ENCODE assay signal across 29 cellular contexts in genomic region chr7:28293529-28293835, GRCh38.
DNase-seq lines count a peak whose midpoint lies in the region; TF ChIP-seq lines count a peak whose summit lies in the region.
"Had no signal": no experiment of that assay in that cellular context is flagged by ENCODE, and none has a peak within 500 bp of the region (broad histone marks: within the 10 kb centered on the region; RNA-seq: fewer than 3 reads in every experiment).

No MANE protein-coding gene starts in this region.

- H2AFZ ChIP-seq in H9 (ENCODE audit: low read length): no peak overlapping the region

- no peak overlapping the region for H3T11ph ChIP-seq in H9 (ENCODE audit: low read length)

- H3K4me1 ChIP-seq in H9 (ENCODE audit: insufficient read depth, low read length): peaks cover 24% of the 10 kb centered on the region; the same call in 1 of the 2 replicates
- H3K4me1 ChIP-seq in iPS DF 6.9 (ENCODE audit: control insufficient read depth, insufficient read depth, low read length): peaks cover 11% of the 10 kb centered on the region; the same call in 1 of the 2 replicates
- H3K4me1 ChIP-seq in ascending aorta: no peaks in the 10 kb centered on the region
- H3K4me1 ChIP-seq: breast epithelium, esophagus squamous epithelium, gastrocnemius medialis had no signal

- no peak overlapping the region for H4K91ac ChIP-seq in H9 (ENCODE audit: insufficient read length, low read depth, low read length)

- H3K27ac ChIP-seq in H9 (ENCODE audit: insufficient read length, low read depth, low read length) (peak overlapping the region; percentile 96), iPS DF 6.9 (ENCODE audit: low read length) (peak overlapping the region; percentile 24), ascending aorta (no peak overlapping the region), substantia nigra (ENCODE audit: low read depth, low read length, poor library complexity, severe bottlenecking) (no peak overlapping the region)
- H3K27ac ChIP-seq: breast epithelium, coronary artery, esophagus squamous epithelium, gastrocnemius medialis, neutrophil, thoracic aorta had no signal

- H3K4me3 Mint-ChIP-seq in H9: peak overlapping the region in 1 of 2 experiments; percentile 18; a peak in 1 of 5 replicates
- H3K4me3 Mint-ChIP-seq: activated B cell treated with CpG ODN at 0.5 μM for 24 hours; activated naive CD8-positive, alpha-beta T cell treated with anti-CD3 and anti-CD28 coated beads, Interleukin-2, amount 50 U/mL, for 24 hours; endodermal cell; stimulated activated naive B cell treated with anti-CD40 and anti-IgM and Interleukin-4, amounts not matched to agents 10 μg/mL and 1 μg/mL and 100 μg/mL, for 72 hours; T-helper 2 cell treated with Interferon-gamma antibody and Interleukin-4, amounts not matched to agents 5 μg/mL and 100 μg/mL, for 36 hours had no signal

- H4K8ac ChIP-seq in H9 (replicated peaks; ENCODE audit: insufficient read length, low read depth, low read length): no peak overlapping the region

- peaks cover 0 to 4% (median 2%) of the 10 kb centered on the region in 3 experiments; a peak in 4 of 7 replicates for H3K36me3 Mint-ChIP-seq in H9 (ENCODE audit: insufficient read depth in 1 of 3, low read depth in 3 of 3)

- no peaks in the 10 kb centered on the region for H3K27me3 Mint-ChIP-seq in H9 (ENCODE audit: low read depth)
- H3K27me3 Mint-ChIP-seq: activated B cell treated with CpG ODN at 0.5 μM for 24 hours; stimulated activated naive B cell treated with anti-CD40 and anti-IgM and Interleukin-4, amounts not matched to agents 10 μg/mL and 1 μg/mL and 100 μg/mL, for 72 hours had no signal

- H3K9ac ChIP-seq in H9 (ENCODE audit: extremely low read depth, insufficient read length, low read length): no peak overlapping the region

- H3K4me2 ChIP-seq in H9 (ENCODE audit: insufficient read depth, insufficient read length, low read length): peak overlapping the region; percentile 22

- no peak overlapping the region for H3K4ac ChIP-seq in H9 (ENCODE audit: low read depth, low read length)

- no peak for TF ChIP-seq POLR2A in NB4 (IDR thresholded peaks at IDR 0.05; ENCODE audit: extremely low read depth, insufficient read length)

- no peak overlapping the region for H2BK20ac ChIP-seq in H9 (ENCODE audit: low read depth, low read length, poor library complexity, severe bottlenecking)

- no peak overlapping the region for H3K56ac ChIP-seq in H9 (ENCODE audit: insufficient read length, low read depth, low read length)

- no peak overlapping the region for H2BK120ac ChIP-seq in H9 (ENCODE audit: low read depth, low read length, poor library complexity, severe bottlenecking)

- no peak overlapping the region for H3K14ac ChIP-seq in H9 (ENCODE audit: insufficient read depth, low read length)

- H3K9me3 Mint-ChIP-seq in H9: peaks cover 0 to 3% of the 10 kb centered on the region in 2 experiments; a peak in 3 of 5 replicates
- H3K9me3 Mint-ChIP-seq: activated naive CD8-positive, alpha-beta T cell treated with anti-CD3 and anti-CD28 coated beads, Interleukin-2, amount 50 U/mL, for 24 hours; endodermal cell; T-helper 2 cell treated with Interferon-gamma antibody and Interleukin-4, amounts not matched to agents 5 μg/mL and 100 μg/mL, for 36 hours had no signal

- H2AK5ac ChIP-seq in H9 (ENCODE audit: insufficient read length, low read length): no peak overlapping the region

- intact Hi-C loops in ascending aorta (cut with DNase I): no loop called here

- H3K79me2 ChIP-seq in H9 (ENCODE audit: insufficient read depth, low read length): no peaks in the 10 kb centered on the region

- H3K23me2 ChIP-seq in H9 (ENCODE audit: insufficient read length, low read depth, low read length, poor library complexity, severe bottlenecking): no peaks in the 10 kb centered on the region

- H3K27ac Mint-ChIP-seq in H9: peak overlapping the region; percentile 39 to 97 (median 93); a peak in 6 of 7 replicates
- H3K27ac Mint-ChIP-seq: activated B cell treated with CpG ODN at 0.5 μM for 24 hours; activated naive CD8-positive, alpha-beta T cell treated with anti-CD3 and anti-CD28 coated beads, Interleukin-2, amount 50 U/mL, for 24 hours; endodermal cell; stimulated activated naive B cell treated with anti-CD40 and anti-IgM and Interleukin-4, amounts not matched to agents 10 μg/mL and 1 μg/mL and 100 μg/mL, for 72 hours; T-helper 2 cell treated with Interferon-gamma antibody and Interleukin-4, amounts not matched to agents 5 μg/mL and 100 μg/mL, for 36 hours had no signal

- peaks cover 57% of the 10 kb centered on the region in 2 experiments for H3K4me1 Mint-ChIP-seq in H9

- TF ChIP-seq CTCF in H9 (conservative IDR thresholded peaks at IDR 0.05) (no peak), NB4 (IDR thresholded peaks at IDR 0.05; ENCODE audit: low read depth, low read length) (no peak), ascending aorta (IDR thresholded peaks at IDR 0.05) (no peak)

- H3K79me1 ChIP-seq in H9 (ENCODE audit: insufficient read depth, low read depth, low read length, poor library complexity, severe bottlenecking): no peaks in the 10 kb centered on the region

- DNase-seq in Caki2 (ENCODE audit: low read depth) (peak; percentile 23), H9 (no peak), NB4 (ENCODE audit: low read depth) (peak; percentile 19), iPS DF 6.9 (ENCODE audit: low read depth, low spot score) (no peak), ascending aorta (ENCODE audit: low spot score in 2 of 2) (no peak), substantia nigra (lab: John Stamatoyannopoulos, UW) (no peak), NOMO-1 treated with DMSO at 0.1 percent for 48 hours (lab: John Stamatoyannopoulos, UW; ENCODE audit: unreplicated experiment) (no peak)
- no peak for DNase-seq in activated T-cell treated with anti-CD3 and anti-CD28 coated beads, Interleukin-2, amount 50 U/mL, for 48 hours
- DNase-seq: activated B cell treated with CpG ODN at 0.5 μM for 24 hours; activated CD4-positive, alpha-beta T cell treated with anti-CD3 and anti-CD28 coated beads, Interleukin-2, amount 50 U/mL, for 48 hours; activated effector memory CD4-positive, alpha-beta T cell treated with Interleukin-2 at 50 U/mL for 16 hours; activated naive CD8-positive, alpha-beta T cell treated with anti-CD3 and anti-CD28 coated beads, Interleukin-2, amount 50 U/mL, for 24 hours; endodermal cell; esophagus squamous epithelium; gastrocnemius medialis; hippocampal formation; Kasumi-1; kidney; NCI-H1105 treated with DMSO at 0.1 percent for 48 hours; NCI-H2081 treated with DMSO at 0.1 percent for 48 hours; NCI-H510A; stimulated activated CD4-positive, alpha-beta T cell treated with anti-CD3 and anti-CD28 coated beads, Interleukin-2, amount 100 ng/mL, for 48 hours; stimulated activated naive B cell treated with anti-CD40 and anti-IgM and Interleukin-4, amounts not matched to agents 10 μg/mL and 1 μg/mL and 100 μg/mL, for 72 hours had no signal

- H3K4me3 ChIP-seq in NB4 (ENCODE audit: low read depth, low read length) (no peak overlapping the region), iPS DF 6.9 (ENCODE audit: low read length) (no peak overlapping the region), ascending aorta (no peak overlapping the region)
- H3K4me3 ChIP-seq: breast epithelium, coronary artery, esophagus squamous epithelium, gastrocnemius medialis, lung, thoracic aorta had no signal

- H3K27me3 ChIP-seq in H9 (ENCODE audit: insufficient read depth, low read length) (no peaks in the 10 kb centered on the region), iPS DF 6.9 (ENCODE audit: control insufficient read depth, insufficient read depth, low read length) (no peaks in the 10 kb centered on the region), ascending aorta (no peaks in the 10 kb centered on the region)
- H3K27me3 ChIP-seq: breast epithelium, gastrocnemius medialis had no signal

- no peak overlapping the region for H2BK5ac ChIP-seq in H9 (ENCODE audit: insufficient read length, low read length)

- no peak overlapping the region for H3K18ac ChIP-seq in H9 (ENCODE audit: insufficient read length, low read depth, low read length)

- in situ Hi-C loops in Caki2 (cut with HindIII; ENCODE audit: low pct_unique_long_range_greater_than_20kb, low sequenced_read_pairs): no loop called here

- H4K5ac ChIP-seq in H9 (ENCODE audit: insufficient read length, low read depth, low read length): no peak overlapping the region

- WGBS in H9 (ENCODE audit: extremely low coverage, insufficient read length, low lambda C conversion rate): no CpG with 5 or more reads among the region's 1 CpG
- no CpG with 5 or more reads among the region's 1 CpG for WGBS in iPS DF 6.9 (ENCODE audit: insufficient coverage, insufficient read length)

- H3K23ac ChIP-seq in H9 (ENCODE audit: insufficient read length, low read depth, low read length): no peak overlapping the region

- H2BK15ac ChIP-seq in H9 (ENCODE audit: low read depth, low read length): no peak overlapping the region

- no peak overlapping the region for H2BK12ac ChIP-seq in H9 (ENCODE audit: insufficient read length, low read depth, low read length)

- H3K36me3 ChIP-seq in iPS DF 6.9 (ENCODE audit: control insufficient read depth, insufficient read depth, low read length) (no peaks in the 10 kb centered on the region), ascending aorta (no peaks in the 10 kb centered on the region)
- H3K36me3 ChIP-seq: breast epithelium, esophagus squamous epithelium, gastrocnemius medialis, neutrophil, thoracic aorta had no signal

- H3K9me3 ChIP-seq in H9 (ENCODE audit: control insufficient read depth, low read depth, low read length) (no peaks in the 10 kb centered on the region), iPS DF 6.9 (ENCODE audit: control insufficient read depth, insufficient read depth, low read length) (no peaks in the 10 kb centered on the region), ascending aorta (no peaks in the 10 kb centered on the region)
- H3K9me3 ChIP-seq: breast epithelium, esophagus squamous epithelium, gastrocnemius medialis, neutrophil, thoracic aorta had no signal

- H4K20me1 ChIP-seq in H9 (ENCODE audit: control insufficient read depth, insufficient read depth, insufficient read length): no peaks in the 10 kb centered on the region

Comparison
In these comparisons a context has a peak if more than half of its experiments do, and no peak if none do; other contexts are left out.
1. DNase-seq: peak in Caki2 (single experiment) and NB4 (single experiment); none in H9 (single experiment), iPS DF 6.9 (single experiment), ascending aorta (0 of 2), substantia nigra (0 of 49), NOMO-1 treated with DMSO at 0.1 percent for 48 hours (single experiment) and activated T-cell treated with anti-CD3 and anti-CD28 coated beads, Interleukin-2, amount 50 U/mL, for 48 hours (0 of 2).
2. H3K27ac ChIP-seq: peak in H9 (single experiment) and iPS DF 6.9 (single experiment); none in ascending aorta (0 of 2) and substantia nigra (single experiment).